In the genomic region with DNA sequence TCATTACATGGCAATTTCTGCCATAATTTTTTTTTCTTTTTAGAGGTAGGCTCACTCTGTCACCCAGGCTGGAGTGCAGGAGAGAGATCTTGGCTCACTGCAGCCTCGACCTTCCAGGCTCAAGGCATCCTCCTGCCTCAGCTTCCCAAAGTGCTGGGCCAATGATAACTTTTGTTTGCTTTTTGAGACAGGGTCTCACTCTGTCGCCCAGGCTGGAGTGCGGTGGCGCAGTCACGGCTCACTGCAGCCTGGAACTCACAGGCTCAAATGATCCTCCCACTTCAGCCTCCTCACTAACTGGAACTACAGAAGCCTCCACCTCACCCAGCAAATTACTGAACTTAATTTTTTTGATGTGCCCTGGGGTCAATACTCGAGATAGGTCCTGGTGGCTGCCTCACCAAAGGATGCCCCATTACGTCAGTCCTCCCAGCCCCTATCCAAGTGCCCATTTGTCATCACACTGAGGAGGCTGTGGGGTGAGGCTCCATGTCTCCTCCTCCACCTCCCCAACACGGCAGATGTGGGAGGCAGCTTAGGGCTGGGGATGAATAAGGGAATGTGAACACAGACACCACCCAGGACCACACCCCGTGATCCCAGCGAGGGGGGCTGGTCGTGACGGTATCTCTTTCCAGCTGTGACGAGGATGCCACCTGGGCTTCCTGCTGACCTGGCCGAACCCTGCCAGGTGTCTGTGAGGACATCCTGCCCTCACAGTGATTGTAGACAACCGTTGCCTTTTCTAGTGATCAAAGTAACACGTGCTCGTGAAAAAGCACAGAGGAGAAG, we compare ENCODE assay signal across 1 cellular context.
A peak's percentile ranks its signal among the peaks of the same experiment; 100 is the strongest.
TF ChIP-seq lines count a peak whose summit lies in the region.

No MANE protein-coding gene starts in this region.

TF ChIP-seq in K562, 482 proteins besides CTCF, POLR2A, EP300 and RAD21:
- TF ChIP-seq ILF3 (IDR thresholded peaks at IDR 0.05; ENCODE audit: borderline replicate concordance), result no peak
- TF ChIP-seq EGR1 (conservative IDR thresholded peaks at IDR 0.05), result 0 out of 2 replicates have a peak, but pooled peaks have one; percentile 7
